8 cellular contexts compared by ENCODE assay signal in genomic region chr14:103292426-103293374, GRCh38. TPM values are rescaled to one million over a fixed set of nuclear protein-coding genes. Genes with fewer than 3 reads are reported as not detected.
A peak's percentile ranks its signal among the peaks of the same experiment; 100 is the strongest.
DNase-seq lines count a peak whose midpoint lies in the region; ATAC-seq, FAIRE-seq and TF ChIP-seq lines count a peak whose summit lies in the region.

No MANE protein-coding gene starts in this region.

- H3K4me3 ChIP-seq in SJCRH30 = no peak overlapping the region
- H3K4me3 ChIP-seq in trophoblast cell (ENCODE audit: low read depth, low read length) = no peak overlapping the region
- no peak overlapping the region for H3K4me3 ChIP-seq in upper lobe of left lung

- H3K4me1 ChIP-seq in SJCRH30 = no peaks in the 10 kb centered on the region
- no peaks in the 10 kb centered on the region for H3K4me1 ChIP-seq in trophoblast cell (ENCODE audit: control insufficient read depth in 1 of 2, insufficient read depth in 2 of 2, low read length in 2 of 2)
- H3K4me1 ChIP-seq in upper lobe of left lung = no peaks in the 10 kb centered on the region

- H4K91ac ChIP-seq in trophoblast cell (ENCODE audit: low read depth, low read length) = no peak overlapping the region

- no peak overlapping the region for H4K12ac ChIP-seq in trophoblast cell (ENCODE audit: low read depth, low read length)

- H2BK5ac ChIP-seq in trophoblast cell (ENCODE audit: low read depth, low read length, poor library complexity) = no peak overlapping the region

- H3K4ac ChIP-seq in trophoblast cell (ENCODE audit: low read depth, low read length) = no peak overlapping the region

- peak; percentile 99 for TF ChIP-seq RAD21 in Ishikawa (IDR thresholded peaks at IDR 0.05; ENCODE audit: low read depth)

- H3K4me2 ChIP-seq in trophoblast cell (ENCODE audit: low read length) = no peak overlapping the region

- ATAC-seq in upper lobe of left lung (ENCODE audit: low FRiP score in 2 of 2) = peak; percentile 87 to 93

- TF ChIP-seq CTCF in upper lobe of left lung (IDR thresholded peaks at IDR 0.05) = peak; percentile 86 to 92 (median 90)

- WGBS in trophoblast cell (ENCODE audit: extremely low coverage, insufficient coverage, insufficient read length) = no CpG with 5 or more reads among the region's 10 CpGs
- 23 to 37% methylated on average over 7 to 10 of the region's 10 CpGs for WGBS in upper lobe of left lung, 2 donors

- no peak overlapping the region for H2AFZ ChIP-seq in trophoblast cell (ENCODE audit: insufficient read depth, low read length, poor library complexity)

- H2BK120ac ChIP-seq in trophoblast cell (ENCODE audit: insufficient read depth, low read length, poor library complexity) = no peak overlapping the region

- no peak overlapping the region for H2BK12ac ChIP-seq in trophoblast cell (ENCODE audit: low read length)

- TF ChIP-seq EP300 in Ishikawa (IDR thresholded peaks at IDR 0.05; ENCODE audit: borderline replicate concordance) (no peak), upper lobe of left lung (IDR thresholded peaks at IDR 0.05) (no peak)

- H3K27me3 ChIP-seq in SJCRH30 (peaks cover 6% of the 10 kb centered on the region; the same call in 1 of the 2 replicates), trophoblast cell (ENCODE audit: insufficient read depth, low read length) (no peaks in the 10 kb centered on the region), upper lobe of left lung (no peaks in the 10 kb centered on the region)

- H4K8ac ChIP-seq in trophoblast cell (ENCODE audit: low read depth, low read length) = no peak overlapping the region

- TF ChIP-seq POLR2A in upper lobe of left lung (IDR thresholded peaks at IDR 0.05) = no peak

- no peak overlapping the region for H3K18ac ChIP-seq in trophoblast cell (ENCODE audit: low read length)

- no peak overlapping the region for H3K23ac ChIP-seq in trophoblast cell (ENCODE audit: low read length)

- H3K9ac ChIP-seq in trophoblast cell (ENCODE audit: low read length) = no peak overlapping the region

- H3K79me1 ChIP-seq in trophoblast cell (ENCODE audit: low read length) = no peaks in the 10 kb centered on the region

- H3K9me3 ChIP-seq in SJCRH30 (replicated peaks) (no peaks in the 10 kb centered on the region), trophoblast cell (ENCODE audit: insufficient read depth, low read depth, low read length) (no peaks in the 10 kb centered on the region), upper lobe of left lung (no peaks in the 10 kb centered on the region)

- H3K14ac ChIP-seq in trophoblast cell (ENCODE audit: low read length) = no peak overlapping the region

- H3K36me3 ChIP-seq in SJCRH30 = no peaks in the 10 kb centered on the region
- no peaks in the 10 kb centered on the region for H3K36me3 ChIP-seq in trophoblast cell (ENCODE audit: control insufficient read depth in 1 of 2, insufficient read depth in 2 of 2, low read length in 2 of 2)
- H3K36me3 ChIP-seq in upper lobe of left lung = no peaks in the 10 kb centered on the region

- H3K79me2 ChIP-seq in trophoblast cell (ENCODE audit: control insufficient read depth, insufficient read depth, low read length, poor library complexity) = no peaks in the 10 kb centered on the region

- DNase-seq in ACHN (peak; percentile 68), GM18507 (ENCODE audit: extremely low spot score, insufficient read length, low read depth) (peak; percentile 67), SJCRH30 (peak; percentile 65 to 88), glomerular visceral epithelial cell (ENCODE audit: extremely low spot score) (peak; percentile 72), trophoblast cell (peak; percentile 78 to 94), upper lobe of left lung (peak in 1 of 2 donors; percentile 75)
- peak; percentile 36 to 67 (median 51) for DNase-seq in activated naive CD4-positive, alpha-beta T cell (lab: John Stamatoyannopoulos, UW)

- in situ Hi-C loops in ACHN (cut with HindIII; ENCODE audit: low pct_ligation_motif_present, low pct_unique_long_range_greater_than_20kb, low sequenced_read_pairs) = no loop called here

- H3K27ac ChIP-seq in SJCRH30 (no peak overlapping the region), trophoblast cell (ENCODE audit: low read depth, low read length) (no peak overlapping the region), upper lobe of left lung (no peak overlapping the region)

- FAIRE-seq in GM18507 (lab: Jason Lieb, UNC) = peak; percentile 93

- no peak overlapping the region for H2AK5ac ChIP-seq in trophoblast cell (ENCODE audit: low read length)

TF ChIP-seq in Ishikawa, 13 proteins besides CTCF, POLR2A, EP300 and RAD21:
- TF ChIP-seq YY1 (IDR thresholded peaks at IDR 0.05; ENCODE audit: low read depth) = no peak
- no peak for TF ChIP-seq USF1 (IDR thresholded peaks at IDR 0.05)
- TF ChIP-seq CREB1 (IDR thresholded peaks at IDR 0.05; ENCODE audit: low read depth) = no peak
- TF ChIP-seq REST (IDR thresholded peaks at IDR 0.05; ENCODE audit: low read depth) = no peak
- TF ChIP-seq NFIC (IDR thresholded peaks at IDR 0.05) = no peak
- no peak for TF ChIP-seq TEAD4 (IDR thresholded peaks at IDR 0.05)
- no peak for TF ChIP-seq EGR1 (IDR thresholded peaks at IDR 0.05)
- TF ChIP-seq ZBTB7A (IDR thresholded peaks at IDR 0.05; ENCODE audit: low read depth) = no peak
- no peak for TF ChIP-seq CEBPB (IDR thresholded peaks at IDR 0.05)
- TF ChIP-seq FOXM1 (IDR thresholded peaks at IDR 0.05; ENCODE audit: borderline replicate concordance, low read depth) = no peak
- no peak for TF ChIP-seq TAF1 (IDR thresholded peaks at IDR 0.05; ENCODE audit: low read depth)

RNA-seq across cellular contexts. Expression of gene EIF5, which starts 41.3 kb away (rescaled TPM):
- 352 and 383 TPM in 2 replicates for total RNA-seq in SJCRH30 (2014; rRNA removed; shearing (Covaris generic))
- 350 and 375 TPM in 2 replicates for polyA plus RNA-seq in trophoblast cell (2013)
- 100 to 1,000 TPM; 103 to 265 (median 176) TPM for total RNA-seq in upper lobe of left lung
